ENCODE assay signal across 8 cellular contexts in the genomic region with DNA sequence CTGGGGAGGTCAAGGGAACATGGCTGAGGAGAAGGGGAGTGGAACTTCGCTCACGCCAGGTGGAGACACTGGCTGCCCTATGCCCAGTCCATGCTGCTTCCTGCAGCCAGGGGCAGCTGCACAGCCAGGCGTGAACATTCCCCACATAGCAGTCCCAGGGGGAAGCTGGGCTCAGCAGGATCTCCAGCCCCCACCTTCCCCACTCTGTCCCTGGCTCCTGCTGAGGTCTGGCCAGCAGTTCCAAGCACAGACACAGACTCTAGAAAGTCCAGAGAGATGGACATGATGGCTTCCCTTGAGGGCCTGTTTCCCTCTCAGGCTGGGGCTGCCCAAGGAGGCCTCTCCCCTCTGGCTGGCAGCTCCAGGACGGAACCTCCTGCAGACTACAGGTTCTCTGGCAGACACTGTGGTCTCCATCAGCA. TPM values are rescaled to one million over a fixed set of nuclear protein-coding genes. Genes with fewer than 3 reads are reported as not detected.
DNase-seq lines count a peak whose midpoint lies in the region; ATAC-seq and TF ChIP-seq lines count a peak whose summit lies in the region.

No MANE protein-coding gene starts in this region.

- DNase-seq in DMS53 treated with DMSO at 0.1 percent for 48 hours (lab: John Stamatoyannopoulos, UW; ENCODE audit: unreplicated experiment) (peak; percentile 27), left ventricle myocardium superior (peak; percentile 86), retinal pigment epithelial cell (ENCODE audit: low read depth) (no peak), HuH-7.5 (ENCODE audit: low spot score) (no peak), DMS 273 treated with DMSO at 0.1 percent for 48 hours (lab: John Stamatoyannopoulos, UW) (no peak), HT-29 (ENCODE audit: low spot score) (no peak)
- no peak for DNase-seq in activated naive CD4-positive, alpha-beta T cell (lab: John Stamatoyannopoulos, UW)

- H3K4me3 ChIP-seq in retinal pigment epithelial cell (ENCODE audit: low read length), result no peak overlapping the region

- peak; percentile 68 for ATAC-seq in left ventricle myocardium superior

- intact Hi-C loops in left ventricle myocardium superior (cut with micrococcal nuclease), result no loop called here

- peak overlapping the region; percentile 86 for H3K27ac ChIP-seq in angular gyrus (ENCODE audit: low read depth, low read length)

- peak; percentile 57 for TF ChIP-seq CTCF in retinal pigment epithelial cell (conservative IDR thresholded peaks at IDR 0.05; ENCODE audit: low read depth, low read length)

RNA-seq across cellular contexts. Expression of a gene that starts 9.3 kb away (rescaled TPM):
- total RNA-seq in left ventricle myocardium superior, result 217 TPM
- total RNA-seq in HT-29 (2014; rRNA removed; shearing (Covaris generic)), result 477 and 498 TPM in 2 replicates

RNA-seq across cellular contexts. Expression of a gene that starts 34.6 kb away (rescaled TPM):
- 7.0 TPM for total RNA-seq in left ventricle myocardium superior
- total RNA-seq in HT-29 (2014; rRNA removed; shearing (Covaris generic)), result 45.2 and 54.7 TPM in 2 replicates

RNA-seq across cellular contexts. Expression of a gene that starts 35.6 kb away (rescaled TPM):
- total RNA-seq in left ventricle myocardium superior, result 10.2 TPM
- 52.4 and 68.0 TPM in 2 replicates for total RNA-seq in HT-29 (2014; rRNA removed; shearing (Covaris generic))

RNA-seq across cellular contexts. Expression of a gene that starts 42.7 kb away (rescaled TPM):
- total RNA-seq in left ventricle myocardium superior, result not detected
- not detected in 2 replicates for total RNA-seq in HT-29 (2014; rRNA removed; shearing (Covaris generic))

RNA-seq across cellular contexts. Expression of a gene that starts 58.9 kb away (rescaled TPM):
- 19.3 TPM for total RNA-seq in left ventricle myocardium superior
- total RNA-seq in HT-29 (2014; rRNA removed; shearing (Covaris generic)), result 35.8 and 39.0 TPM in 2 replicates

Comparison
In these comparisons a context has a peak if more than half of its experiments do, and no peak if none do; other contexts are left out.
1. DNase-seq: peak in DMS53 treated with DMSO at 0.1 percent for 48 hours (single experiment) and left ventricle myocardium superior (single experiment); none in retinal pigment epithelial cell (single experiment), HuH-7.5 (single experiment), activated naive CD4-positive, alpha-beta T cell (0 of 4), DMS 273 treated with DMSO at 0.1 percent for 48 hours (single experiment) and HT-29 (single experiment).